Comparison of ENCODE assay signal across 18 cellular contexts in genomic region chr5:73615085-73615484, GRCh38. TPM values are rescaled to one million over a fixed set of nuclear protein-coding genes. Genes with fewer than 3 reads are reported as not detected.
A peak's percentile ranks its signal among the peaks of the same experiment; 100 is the strongest.
DNase-seq lines count a peak whose midpoint lies in the region; ATAC-seq and TF ChIP-seq lines count a peak whose summit lies in the region.
"Had no signal": no experiment of that assay in that cellular context is flagged by ENCODE, and none has a peak within 500 bp of the region (broad histone marks: within the 10 kb centered on the region; RNA-seq: fewer than 3 reads in every experiment).

No MANE protein-coding gene starts in this region.

- H3K4me1 ChIP-seq in RWPE2 (ENCODE audit: insufficient read depth, poor library complexity, severe bottlenecking) (peaks cover 12% of the 10 kb centered on the region), hepatocyte (ENCODE audit: insufficient read depth) (no peaks in the 10 kb centered on the region), trophoblast cell (ENCODE audit: control insufficient read depth in 1 of 2, insufficient read depth in 2 of 2, low read length in 2 of 2) (no peaks in the 10 kb centered on the region)
- H3K4me1 ChIP-seq: HAP-1 had no signal

- no peak overlapping the region for H3K4me2 ChIP-seq in hepatocyte
- no peak overlapping the region for H3K4me2 ChIP-seq in trophoblast cell (ENCODE audit: low read length)

- no peak overlapping the region for H3K4ac ChIP-seq in trophoblast cell (ENCODE audit: low read depth, low read length)

- TF ChIP-seq CTCF in RWPE2 (IDR thresholded peaks at IDR 0.05; ENCODE audit: poor library complexity, severe bottlenecking) (no peak), hepatocyte (IDR thresholded peaks at IDR 0.05; ENCODE audit: poor library complexity) (no peak)

- no peak overlapping the region for H2AFZ ChIP-seq in hepatocyte
- no peak overlapping the region for H2AFZ ChIP-seq in trophoblast cell (ENCODE audit: insufficient read depth, low read length, poor library complexity)

- WGBS in hepatocyte (ENCODE audit: low lambda C conversion rate, missing lambda C conversion rate): 82% methylated on average over 2 of the region's 2 CpGs
- WGBS in trophoblast cell (ENCODE audit: extremely low coverage, insufficient coverage, insufficient read length): no CpG with 5 or more reads among the region's 2 CpGs

- DNase-seq in A172 (ENCODE audit: low spot score) (peak; percentile 16), HT-29 (ENCODE audit: low spot score) (peak; percentile 76), RWPE2 (ENCODE audit: low spot score) (peak; percentile 82), hepatocyte (ENCODE audit: low spot score) (peak; percentile 7), DMS153 (lab: John Stamatoyannopoulos, UW) (no peak), EL (no peak), trophoblast cell (no peak)
- DNase-seq in activated effector memory CD4-positive, alpha-beta T cell treated with Interleukin-2 at 50 U/mL for 16 hours: no peak
- DNase-seq: DMS 273 treated with DMSO at 0.1 percent for 48 hours; NCI-H1417 treated with DMSO at 0.1 percent for 48 hours; NCI-H2081; NCI-H2227 treated with DMSO at 0.1 percent for 48 hours; NCI-H524 treated with DMSO at 0.1 percent for 48 hours; NK-92 treated with Interleukin-12 subunit alpha and Interleukin-12 subunit beta, amount 100 ng/mL, for 24 hours; OCI-M1 had no signal

- H3K23ac ChIP-seq in trophoblast cell (ENCODE audit: low read length): no peak overlapping the region

- no peak overlapping the region for H2AK5ac ChIP-seq in trophoblast cell (ENCODE audit: low read length)

- no peaks in the 10 kb centered on the region for H4K20me1 ChIP-seq in hepatocyte (ENCODE audit: insufficient read depth, poor library complexity, severe bottlenecking)

- H3K9me2 ChIP-seq in hepatocyte (replicated peaks; ENCODE audit: insufficient read depth): no peaks in the 10 kb centered on the region

- no peak overlapping the region for H3K9ac ChIP-seq in trophoblast cell (ENCODE audit: low read length)

- H3K27ac ChIP-seq in RWPE2 (ENCODE audit: poor library complexity, severe bottlenecking) (peak overlapping the region; percentile 44), hepatocyte (no peak overlapping the region), trophoblast cell (ENCODE audit: low read depth, low read length) (no peak overlapping the region)
- H3K27ac ChIP-seq: C4-2B had no signal

- H2BK5ac ChIP-seq in trophoblast cell (ENCODE audit: low read depth, low read length, poor library complexity): no peak overlapping the region

- H3K18ac ChIP-seq in trophoblast cell (ENCODE audit: low read length): no peak overlapping the region

- no peak overlapping the region for H4K12ac ChIP-seq in trophoblast cell (ENCODE audit: low read depth, low read length)

- ATAC-seq in RWPE2 (ENCODE audit: low read depth): peak; percentile 94
- ATAC-seq: K562 had no signal

- H4K91ac ChIP-seq in trophoblast cell (ENCODE audit: low read depth, low read length): no peak overlapping the region

- no peaks in the 10 kb centered on the region for H3K36me3 ChIP-seq in RWPE2 (ENCODE audit: low read depth)
- H3K36me3 ChIP-seq in hepatocyte (replicated peaks; ENCODE audit: insufficient read depth, low read depth): no peaks in the 10 kb centered on the region
- no peaks in the 10 kb centered on the region for H3K36me3 ChIP-seq in trophoblast cell (ENCODE audit: control insufficient read depth in 1 of 2, insufficient read depth in 2 of 2, low read length in 2 of 2)
- H3K36me3 ChIP-seq: HAP-1 had no signal

- no peak overlapping the region for H3K14ac ChIP-seq in trophoblast cell (ENCODE audit: low read length)

- H2BK120ac ChIP-seq in trophoblast cell (ENCODE audit: insufficient read depth, low read length, poor library complexity): no peak overlapping the region

- H4K8ac ChIP-seq in trophoblast cell (ENCODE audit: low read depth, low read length): no peak overlapping the region

- H3K9me3 ChIP-seq in RWPE2 (ENCODE audit: severe bottlenecking): no peaks in the 10 kb centered on the region
- H3K9me3 ChIP-seq in hepatocyte (ENCODE audit: low read depth): no peaks in the 10 kb centered on the region
- H3K9me3 ChIP-seq in trophoblast cell (ENCODE audit: insufficient read depth, low read depth, low read length): no peaks in the 10 kb centered on the region
- H3K9me3 ChIP-seq: HAP-1 had no signal

- no peaks in the 10 kb centered on the region for H3K79me1 ChIP-seq in trophoblast cell (ENCODE audit: low read length)

- no peak overlapping the region for H2BK12ac ChIP-seq in trophoblast cell (ENCODE audit: low read length)

- H3K27me3 ChIP-seq in RWPE2 (ENCODE audit: insufficient read depth, poor library complexity, severe bottlenecking) (no peaks in the 10 kb centered on the region), hepatocyte (peaks cover 5% of the 10 kb centered on the region), trophoblast cell (ENCODE audit: insufficient read depth, low read length) (no peaks in the 10 kb centered on the region)

- H3K79me2 ChIP-seq in hepatocyte (no peaks in the 10 kb centered on the region), trophoblast cell (ENCODE audit: control insufficient read depth, insufficient read depth, low read length, poor library complexity) (no peaks in the 10 kb centered on the region)

- no peak overlapping the region for H3K4me3 ChIP-seq in RWPE2 (ENCODE audit: severe bottlenecking)
- H3K4me3 ChIP-seq in hepatocyte: no peak overlapping the region
- H3K4me3 ChIP-seq in trophoblast cell (ENCODE audit: low read depth, low read length): no peak overlapping the region
- H3K4me3 ChIP-seq: HAP-1, K562 had no signal

RNA-seq across cellular contexts. Expression of gene ARHGEF28, which starts 10.9 kb away (rescaled TPM):
- total RNA-seq in A172 (2014; rRNA removed; shearing (Covaris generic)): 15.7 and 15.9 TPM in 2 replicates
- total RNA-seq in HT-29 (2014; rRNA removed; shearing (Covaris generic)): 20.1 and 36.5 TPM in 2 replicates
- 7.6 and 11.2 TPM in 2 replicates for total RNA-seq in hepatocyte
- 3.1 and 3.5 TPM in 2 replicates for polyA plus RNA-seq in hepatocyte
- 0.17 and 0.18 TPM in 2 replicates for polyA plus RNA-seq in trophoblast cell (2013)
- polyA plus RNA-seq: K562 had no signal

RNA-seq across cellular contexts. Expression of gene UTP15, which starts 49.5 kb away (rescaled TPM):
- total RNA-seq in A172 (2014; rRNA removed; shearing (Covaris generic)): 36.7 and 40.3 TPM in 2 replicates
- total RNA-seq in HT-29 (2014; rRNA removed; shearing (Covaris generic)): 24.1 and 36.8 TPM in 2 replicates
- 20.7 and 29.9 TPM in 2 replicates for total RNA-seq in hepatocyte
- polyA plus RNA-seq in hepatocyte: 9.2 and 11.0 TPM in 2 replicates
- polyA plus RNA-seq in trophoblast cell (2013): 10.4 and 10.8 TPM in 2 replicates

RNA-seq across cellular contexts. Expression of gene ANKRA2, which starts 49.6 kb away (rescaled TPM):
- total RNA-seq in A172 (2014; rRNA removed; shearing (Covaris generic)): 21.0 and 41.5 TPM in 2 replicates
- total RNA-seq in HT-29 (2014; rRNA removed; shearing (Covaris generic)): 5.2 and 5.7 TPM in 2 replicates
- total RNA-seq in hepatocyte: 26.4 and 27.7 TPM in 2 replicates
- 23.6 and 31.2 TPM in 2 replicates for polyA plus RNA-seq in hepatocyte
- polyA plus RNA-seq in trophoblast cell (2013): 17.5 and 17.9 TPM in 2 replicates

Comparison
In these comparisons a context has a peak if more than half of its experiments do, and no peak if none do; other contexts are left out.
1. DNase-seq: peak in A172 (single experiment), HT-29 (single experiment), RWPE2 (single experiment) and hepatocyte (single experiment); none in DMS153 (single experiment), EL (single experiment), trophoblast cell (0 of 2) and activated effector memory CD4-positive, alpha-beta T cell treated with Interleukin-2 at 50 U/mL for 16 hours (single experiment).